ENCODE assay signal across 1 cellular context in genomic region chr7:155681663-155682062, GRCh38.
TF ChIP-seq lines count a peak whose summit lies in the region.

No MANE protein-coding gene starts in this region.

TF ChIP-seq in HepG2, 621 proteins besides CTCF, POLR2A, EP300 and RAD21 (continued from another document):
- TF ChIP-seq, protein P1, sequence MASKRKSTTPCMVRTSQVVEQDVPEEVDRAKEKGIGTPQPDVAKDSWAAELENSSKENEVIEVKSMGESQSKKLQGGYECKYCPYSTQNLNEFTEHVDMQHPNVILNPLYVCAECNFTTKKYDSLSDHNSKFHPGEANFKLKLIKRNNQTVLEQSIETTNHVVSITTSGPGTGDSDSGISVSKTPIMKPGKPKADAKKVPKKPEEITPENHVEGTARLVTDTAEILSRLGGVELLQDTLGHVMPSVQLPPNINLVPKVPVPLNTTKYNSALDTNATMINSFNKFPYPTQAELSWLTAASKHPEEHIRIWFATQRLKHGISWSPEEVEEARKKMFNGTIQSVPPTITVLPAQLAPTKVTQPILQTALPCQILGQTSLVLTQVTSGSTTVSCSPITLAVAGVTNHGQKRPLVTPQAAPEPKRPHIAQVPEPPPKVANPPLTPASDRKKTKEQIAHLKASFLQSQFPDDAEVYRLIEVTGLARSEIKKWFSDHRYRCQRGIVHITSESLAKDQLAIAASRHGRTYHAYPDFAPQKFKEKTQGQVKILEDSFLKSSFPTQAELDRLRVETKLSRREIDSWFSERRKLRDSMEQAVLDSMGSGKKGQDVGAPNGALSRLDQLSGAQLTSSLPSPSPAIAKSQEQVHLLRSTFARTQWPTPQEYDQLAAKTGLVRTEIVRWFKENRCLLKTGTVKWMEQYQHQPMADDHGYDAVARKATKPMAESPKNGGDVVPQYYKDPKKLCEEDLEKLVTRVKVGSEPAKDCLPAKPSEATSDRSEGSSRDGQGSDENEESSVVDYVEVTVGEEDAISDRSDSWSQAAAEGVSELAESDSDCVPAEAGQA (IDR thresholded peaks at IDR 0.05; ENCODE audit: low read depth), result no peak
- TF ChIP-seq, protein P1 (CRISPR knock-in tag; IDR thresholded peaks at IDR 0.05; ENCODE audit: borderline replicate concordance), result no peak
- no peak for TF ChIP-seq ZFP90 (CRISPR knock-in tag; IDR thresholded peaks at IDR 0.05; ENCODE audit: borderline replicate concordance)
- TF ChIP-seq ZNF33B (CRISPR knock-in tag; IDR thresholded peaks at IDR 0.05), result no peak
- no peak for TF ChIP-seq CHD2 (IDR thresholded peaks at IDR 0.05; ENCODE audit: low read depth, low read length)
- TF ChIP-seq, protein P2, sequence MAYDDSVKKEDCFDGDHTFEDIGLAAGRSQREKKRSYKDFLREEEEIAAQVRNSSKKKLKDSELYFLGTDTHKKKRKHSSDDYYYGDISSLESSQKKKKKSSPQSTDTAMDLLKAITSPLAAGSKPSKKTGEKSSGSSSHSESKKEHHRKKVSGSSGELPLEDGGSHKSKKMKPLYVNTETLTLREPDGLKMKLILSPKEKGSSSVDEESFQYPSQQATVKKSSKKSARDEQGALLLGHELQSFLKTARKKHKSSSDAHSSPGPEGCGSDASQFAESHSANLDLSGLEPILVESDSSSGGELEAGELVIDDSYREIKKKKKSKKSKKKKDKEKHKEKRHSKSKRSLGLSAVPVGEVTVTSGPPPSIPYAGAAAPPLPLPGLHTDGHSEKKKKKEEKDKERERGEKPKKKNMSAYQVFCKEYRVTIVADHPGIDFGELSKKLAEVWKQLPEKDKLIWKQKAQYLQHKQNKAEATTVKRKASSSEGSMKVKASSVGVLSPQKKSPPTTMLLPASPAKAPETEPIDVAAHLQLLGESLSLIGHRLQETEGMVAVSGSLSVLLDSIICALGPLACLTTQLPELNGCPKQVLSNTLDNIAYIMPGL (CRISPR knock-in tag; IDR thresholded peaks at IDR 0.05; ENCODE audit: borderline replicate concordance in 1 of 2, low read depth in 1 of 2), result no peak
- no peak for TF ChIP-seq ZNF792 (CRISPR knock-in tag; IDR thresholded peaks at IDR 0.05)
- TF ChIP-seq ZNF567 (CRISPR knock-in tag; IDR thresholded peaks at IDR 0.05; ENCODE audit: borderline replicate concordance), result no peak
- TF ChIP-seq TBX2 (CRISPR knock-in tag; IDR thresholded peaks at IDR 0.05; ENCODE audit: borderline replicate concordance), result no peak
- TF ChIP-seq, protein P3, sequence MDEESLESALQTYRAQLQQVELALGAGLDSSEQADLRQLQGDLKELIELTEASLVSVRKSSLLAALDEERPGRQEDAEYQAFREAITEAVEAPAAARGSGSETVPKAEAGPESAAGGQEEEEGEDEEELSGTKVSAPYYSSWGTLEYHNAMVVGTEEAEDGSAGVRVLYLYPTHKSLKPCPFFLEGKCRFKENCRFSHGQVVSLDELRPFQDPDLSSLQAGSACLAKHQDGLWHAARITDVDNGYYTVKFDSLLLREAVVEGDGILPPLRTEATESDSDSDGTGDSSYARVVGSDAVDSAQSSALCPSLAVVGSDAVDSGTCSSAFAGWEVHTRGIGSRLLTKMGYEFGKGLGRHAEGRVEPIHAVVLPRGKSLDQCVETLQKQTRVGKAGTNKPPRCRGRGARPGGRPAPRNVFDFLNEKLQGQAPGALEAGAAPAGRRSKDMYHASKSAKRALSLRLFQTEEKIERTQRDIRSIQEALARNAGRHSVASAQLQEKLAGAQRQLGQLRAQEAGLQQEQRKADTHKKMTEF (CRISPR knock-in tag; IDR thresholded peaks at IDR 0.05), result no peak
- 0 out of 2 replicates have a peak, but pooled peaks have one; percentile 19 for TF ChIP-seq ZBTB38 (CRISPR knock-in tag; IDR thresholded peaks at IDR 0.05)
- no peak for TF ChIP-seq ZNF296 (CRISPR knock-in tag; conservative IDR thresholded peaks at IDR 0.05)
TF ChIP-seq in HepG2: peak in this region for 2.
